ENCODE assay signal across 8 cellular contexts in genomic region chr9:114397219-114397847, GRCh38. TPM values are rescaled to one million over a fixed set of nuclear protein-coding genes. Genes with fewer than 3 reads are reported as not detected.
A peak's percentile ranks its signal among the peaks of the same experiment; 100 is the strongest.
DNase-seq lines count a peak whose midpoint lies in the region; ATAC-seq and TF ChIP-seq lines count a peak whose summit lies in the region.

No MANE protein-coding gene starts in this region.

- H3K4me1 ChIP-seq in SJSA1 (replicated peaks), result peaks cover 7% of the 10 kb centered on the region

- peak; percentile 21 for TF ChIP-seq POLR2A in GM18526 (IDR thresholded peaks at IDR 0.05; ENCODE audit: extremely low read depth, insufficient read length)

- H3K27me3 ChIP-seq in SJSA1 (replicated peaks), result no peaks in the 10 kb centered on the region

- TF ChIP-seq CTCF in fibroblast of villous mesenchyme (IDR thresholded peaks at IDR 0.05; ENCODE audit: insufficient read depth, low read depth, low read length) (no peak), GM13976 (IDR thresholded peaks at IDR 0.05; ENCODE audit: borderline replicate concordance, control extremely low read depth, extremely low read depth, insufficient read depth, missing control alignments) (no peak)

- H3K27ac ChIP-seq in SJSA1, result no peak overlapping the region

- DNase-seq in SJSA1 (ENCODE audit: low read depth in 1 of 2, low spot score in 2 of 2) (no peak), fibroblast of villous mesenchyme (ENCODE audit: low read depth) (no peak), skeletal muscle cell (ENCODE audit: low read depth) (no peak), NOMO-1 treated with dmso at 0.1 percent for 144 hours (lab: John Stamatoyannopoulos, UW; ENCODE audit: unreplicated experiment) (no peak), GM13976 (ENCODE audit: low spot score) (no peak), HPDE6-E6E7 (ENCODE audit: extremely low spot score) (no peak)

- H3K9me3 ChIP-seq in SJSA1 (replicated peaks), result no peaks in the 10 kb centered on the region

- H3K36me3 ChIP-seq in SJSA1, result no peaks in the 10 kb centered on the region

- no peak for ATAC-seq in HG02840 (IDR thresholded peaks at IDR 0.05; ENCODE audit: low FRiP score, unreplicated experiment)

- peak overlapping the region; percentile 63 for H3K4me3 ChIP-seq in SJSA1
- peak overlapping the region; percentile 83 for H3K4me3 ChIP-seq in fibroblast of villous mesenchyme (ENCODE audit: low read depth, low read length)
- peak overlapping the region; percentile 76 for H3K4me3 ChIP-seq in skeletal muscle cell (ENCODE audit: low read depth, low read length)

- in situ Hi-C loops in GM13976 (cut with MboI; ENCODE audit: low sequenced_read_pairs, unreplicated experiment), result no loop called here

RNA-seq across cellular contexts. Expression of gene AKNA, which starts 9.6 kb away (rescaled TPM):
- 0.47 and 4.8 TPM in 2 replicates for total RNA-seq in SJSA1 (2014; rRNA removed; shearing (Covaris generic))
- total RNA-seq in fibroblast of villous mesenchyme, result 11.2 and 14.8 TPM in 2 replicates
